Comparison of ENCODE assay signal across 10 cellular contexts in the genomic region with DNA sequence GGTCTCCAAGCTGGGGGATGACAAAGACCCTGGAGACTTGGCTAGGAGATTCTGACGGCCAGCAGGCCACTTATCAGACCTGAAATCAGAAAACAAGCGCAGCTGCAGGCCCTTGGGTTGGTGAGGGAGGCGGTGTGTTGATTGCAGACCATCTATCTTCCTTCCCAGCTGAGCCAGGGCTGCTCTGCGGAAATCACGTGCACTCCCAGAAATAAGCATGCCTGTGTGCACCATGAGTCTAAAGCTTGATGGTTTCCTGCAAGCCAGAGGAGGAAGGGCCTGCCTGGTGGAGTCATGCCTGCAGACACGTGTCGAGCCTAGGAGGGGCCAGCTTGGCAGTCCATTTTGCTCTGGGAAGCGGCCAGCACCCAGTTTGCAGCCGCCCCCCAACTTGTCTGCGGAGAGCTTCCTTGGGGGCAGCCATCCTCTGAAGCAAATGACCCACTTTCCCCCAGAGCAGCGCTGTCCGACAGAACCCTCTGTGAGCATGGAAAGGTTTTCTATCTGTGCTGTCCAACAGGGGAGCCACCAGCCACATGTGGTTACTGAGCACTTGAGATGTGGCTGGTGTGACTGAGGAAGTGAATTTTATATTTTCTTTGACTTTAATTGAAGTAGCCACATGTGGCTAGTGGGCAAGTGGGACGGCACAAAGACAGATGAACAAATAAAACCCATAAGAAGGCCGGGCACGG.
DNase-seq lines count a peak whose midpoint lies in the region; ATAC-seq, FAIRE-seq and TF ChIP-seq lines count a peak whose summit lies in the region.
"Had no signal": no experiment of that assay in that cellular context is flagged by ENCODE, and none has a peak within 500 bp of the region (broad histone marks: within the 10 kb centered on the region; RNA-seq: fewer than 3 reads in every experiment).

No MANE protein-coding gene starts in this region.

- no peak for TF ChIP-seq EP300 in HepG2 (IDR thresholded peaks at IDR 0.05; ENCODE audit: low read depth in 2 of 2, low read length in 2 of 2)
- TF ChIP-seq EP300 in HepG2 (CRISPR knock-in tag; IDR thresholded peaks at IDR 0.05; ENCODE audit: borderline replicate concordance), result no peak

- DNase-seq in right lobe of liver (peak; percentile 35 to 55 (median 43)), HepG2 (ENCODE audit: low spot score) (no peak), dermis blood vessel endothelial cell (peak; percentile 92), left lung (peak in 1 of 2 donors; percentile 55), D721Med (ENCODE audit: insufficient read length, low spot score) (no peak), D341Med (ENCODE audit: low spot score) (no peak)
- DNase-seq: NCI-H774 had no signal

- peak; percentile 39 to 79 (median 74) for ATAC-seq in right lobe of liver
- no peak for ATAC-seq in HepG2
- ATAC-seq in left lung, result peak; percentile 75
- ATAC-seq in GM18861 (IDR thresholded peaks at IDR 0.05; ENCODE audit: unreplicated experiment), result no peak
- ATAC-seq in GM21367 (IDR thresholded peaks at IDR 0.05; ENCODE audit: unreplicated experiment), result no peak

- intact Hi-C loops in right lobe of liver (cut with DNase I) (no loop called here), HepG2 (cut with micrococcal nuclease; ENCODE audit: unreplicated experiment) (no loop called here), left lung (cut with DNase I) (no loop called here)

- H3K4me1 ChIP-seq in right lobe of liver (no peaks in the 10 kb centered on the region), HepG2 (ENCODE audit: insufficient read depth, low read length) (no peaks in the 10 kb centered on the region), left lung (no peaks in the 10 kb centered on the region)

- 63% methylated on average over 9 of the region's 15 CpGs for WGBS in right lobe of liver (ENCODE audit: insufficient coverage, low coverage, low lambda C conversion rate, missing lambda C conversion rate)
- 31% methylated on average over 6 of the region's 15 CpGs for WGBS in HepG2 (ENCODE audit: low lambda C conversion rate)

- no peaks in the 10 kb centered on the region for H3K79me2 ChIP-seq in HepG2 (ENCODE audit: insufficient read depth, low read length)

- H3K9me3 ChIP-seq in right lobe of liver, result no peaks in the 10 kb centered on the region
- H3K9me3 ChIP-seq in HepG2 (ENCODE audit: low read length), result no peaks in the 10 kb centered on the region
- peaks cover 0 to 3% of the 10 kb centered on the region in 2 donors for H3K9me3 ChIP-seq in left lung

- no peak overlapping the region for H3K9ac ChIP-seq in HepG2 (ENCODE audit: insufficient read depth, low read depth, low read length)

- H3K4me3 ChIP-seq in right lobe of liver, result no peak overlapping the region
- no peak overlapping the region for H3K4me3 ChIP-seq in HepG2 (replicated peaks in 1 of 3; ENCODE audit: insufficient read depth in 1 of 3, low read depth in 2 of 3, low read length in 3 of 3)
- H3K4me3 ChIP-seq in left lung, result no peak overlapping the region

- in situ Hi-C loops in HepG2 (cut with HindIII; ENCODE audit: extremely low pct_ligation_motif_present, low pct_unique_long_range_greater_than_20kb), result loop anchor here (25.0 kb wide), 1 partner anchor 336 kb away; no protein-coding TSS in a partner anchor

- H3K27ac ChIP-seq in right lobe of liver (no peak overlapping the region), HepG2 (ENCODE audit: extremely low read length, insufficient read depth, low read length) (no peak overlapping the region), left lung (no peak overlapping the region)
- H3K27ac ChIP-seq: epithelial cell of prostate had no signal

- H3K36me3 ChIP-seq in right lobe of liver (no peaks in the 10 kb centered on the region), HepG2 (replicated peaks in 1 of 2; ENCODE audit: control insufficient read depth in 1 of 2, insufficient read depth in 2 of 2, low read length in 2 of 2) (no peaks in the 10 kb centered on the region), left lung (no peaks in the 10 kb centered on the region)

- TF ChIP-seq POLR2A in right lobe of liver (IDR thresholded peaks at IDR 0.05) (no peak), HepG2 (IDR thresholded peaks at IDR 0.05; ENCODE audit: insufficient read depth in 1 of 2, low read depth in 2 of 2, low read length in 2 of 2) (no peak)

- BruUV-seq in HepG2 (replicated peaks; lab: Mats Ljungman, UMichigan), result no TSS peak

- CTCF ChIA-PET in HepG2 (lab: Yijun Ruan, JAX; ENCODE audit: low intra/inter-chr PET ratio, low total read pairs), result no interaction called here

- no peak overlapping the region for H2AFZ ChIP-seq in HepG2 (ENCODE audit: low read length)

- no peak for TF ChIP-seq RAD21 in HepG2 (CRISPR knock-in tag; IDR thresholded peaks at IDR 0.05)

- H3K27me3 ChIP-seq in right lobe of liver, result no peaks in the 10 kb centered on the region
- H3K27me3 ChIP-seq in HepG2 (ENCODE audit: control insufficient read depth in 1 of 2, insufficient read depth in 2 of 2, low read length in 2 of 2), result no peaks in the 10 kb centered on the region
- H3K27me3 ChIP-seq in left lung, result no peaks in the 10 kb centered on the region

- no peaks in the 10 kb centered on the region for H4K20me1 ChIP-seq in HepG2 (ENCODE audit: insufficient read depth, low read length)

- no peak for FAIRE-seq in HepG2 (lab: Jason Lieb, UNC)
- no peak for FAIRE-seq in D721Med (lab: Jason Lieb, UNC)

- POLR2A ChIA-PET in HepG2 (lab: Yijun Ruan, JAX), result no interaction called here

- TF ChIP-seq CTCF in right lobe of liver (IDR thresholded peaks at IDR 0.05) (no peak), HepG2 (CRISPR knock-in tag; IDR thresholded peaks at IDR 0.05) (no peak), left lung (IDR thresholded peaks at IDR 0.05) (no peak), D721Med (IDR thresholded peaks at IDR 0.05; ENCODE audit: insufficient read depth, missing control alignments) (no peak)

- H3K4me2 ChIP-seq in HepG2 (ENCODE audit: low read depth, low read length), result no peak overlapping the region

TF ChIP-seq in HepG2, 621 proteins besides CTCF, POLR2A, EP300 and RAD21:
- TF ChIP-seq SIN3A (IDR thresholded peaks at IDR 0.05; ENCODE audit: borderline replicate concordance, low read depth, low read length), result no peak
- TF ChIP-seq ZNF737 (CRISPR knock-in tag; IDR thresholded peaks at IDR 0.05; ENCODE audit: borderline replicate concordance), result no peak

Comparison
In these comparisons a context has a peak if more than half of its experiments do, and no peak if none do; other contexts are left out.
1. ATAC-seq: peak in right lobe of liver (4 of 4) and left lung (single experiment); none in HepG2 (single experiment), GM18861 (single experiment) and GM21367 (single experiment).
2. DNase-seq: peak in right lobe of liver (3 of 3) and dermis blood vessel endothelial cell (single experiment); none in HepG2 (single experiment), D721Med (single experiment) and D341Med (single experiment).